ENCODE assay signal across 16 cellular contexts in genomic region chr4:3290476-3290875, GRCh38. TPM values are rescaled to one million over a fixed set of nuclear protein-coding genes. Genes with fewer than 3 reads are reported as not detected.
DNase-seq lines count a peak whose midpoint lies in the region; ATAC-seq and TF ChIP-seq lines count a peak whose summit lies in the region.
"Had no signal": no experiment of that assay in that cellular context is flagged by ENCODE, and none has a peak within 500 bp of the region (broad histone marks: within the 10 kb centered on the region; RNA-seq: fewer than 3 reads in every experiment).

No MANE protein-coding gene starts in this region.

- TF ChIP-seq CTCF in neural crest cell (conservative IDR thresholded peaks at IDR 0.05) = no peak
- no peak for TF ChIP-seq CTCF in GM13976 (IDR thresholded peaks at IDR 0.05; ENCODE audit: borderline replicate concordance, control extremely low read depth, extremely low read depth, insufficient read depth, missing control alignments)

- peak; percentile 55 for DNase-seq in NCI-H2029 (lab: John Stamatoyannopoulos, UW)
- DNase-seq in NCI-H2029 treated with DMSO at 0.1 percent for 48 hours (lab: John Stamatoyannopoulos, UW) = no peak
- DNase-seq in G401 (ENCODE audit: low spot score) = peak; percentile 76
- DNase-seq in cerebellum (ENCODE audit: low spot score) = peak; percentile 63
- no peak for DNase-seq in neural crest cell (ENCODE audit: low read depth, low spot score)
- DNase-seq in GM13976 (ENCODE audit: low spot score) = no peak
- no peak for DNase-seq in NCI-H345 (lab: John Stamatoyannopoulos, UW)
- DNase-seq: effector CD8-positive, alpha-beta T cell; KBM-7; NCI-H1048; NK-92 treated with Interleukin-12 subunit alpha and Interleukin-12 subunit beta, amount 100 ng/mL, for 24 hours; RPMI8226; upper lobe of left lung; WERI-Rb-1 had no signal

- in situ Hi-C loops in G401 (cut with HindIII; ENCODE audit: low sequenced_read_pairs) (no loop called here), GM13976 (cut with MboI; ENCODE audit: low sequenced_read_pairs, unreplicated experiment) (no loop called here)

- no peak overlapping the region for H3K27ac Mint-ChIP-seq in neural crest cell (ENCODE audit: unreplicated experiment)
- H3K27ac Mint-ChIP-seq: activated naive CD4-positive, alpha-beta T cell treated with anti-CD3 and anti-CD28 coated beads, Interleukin-2, amount 50 U/mL, for 72 hours had no signal

- no peak for ATAC-seq in HG02759 (IDR thresholded peaks at IDR 0.05; ENCODE audit: unreplicated experiment)
- ATAC-seq: activated naive CD4-positive, alpha-beta T cell treated with anti-CD3 and anti-CD28 coated beads, Interleukin-2, amount 50 U/mL, for 72 hours had no signal

- no peaks in the 10 kb centered on the region for H3K27me3 Mint-ChIP-seq in neural crest cell (ENCODE audit: low read depth)

- H3K4me3 Mint-ChIP-seq in neural crest cell = peak overlapping the region; percentile 69

- peaks cover 25% of the 10 kb centered on the region for H3K4me1 Mint-ChIP-seq in neural crest cell

- H3K36me3 Mint-ChIP-seq in neural crest cell (ENCODE audit: low read depth) = peaks cover 2% of the 10 kb centered on the region
- H3K36me3 Mint-ChIP-seq: activated naive CD4-positive, alpha-beta T cell treated with anti-CD3 and anti-CD28 coated beads, Interleukin-2, amount 50 U/mL, for 72 hours had no signal

- no peaks in the 10 kb centered on the region for H3K9me3 Mint-ChIP-seq in neural crest cell
- H3K9me3 Mint-ChIP-seq: activated naive CD4-positive, alpha-beta T cell treated with anti-CD3 and anti-CD28 coated beads, Interleukin-2, amount 50 U/mL, for 72 hours had no signal

RNA-seq across cellular contexts. Expression of gene RGS12, which starts 2.3 kb away (rescaled TPM):
- total RNA-seq in G401 (2014; rRNA removed; shearing (Covaris generic)) = 12.3 and 14.4 TPM in 2 replicates
- 87.5 TPM for total RNA-seq in cerebellum
- total RNA-seq in neural crest cell = 60.4 and 69.5 TPM in 2 replicates

RNA-seq across cellular contexts. Expression of gene MSANTD1, which starts 41.5 kb away (rescaled TPM):
- 0.20 TPM in 1 of 2 replicates, not detected in the other for total RNA-seq in G401 (2014; rRNA removed; shearing (Covaris generic))
- 3.8 TPM for total RNA-seq in cerebellum
- 1.2 TPM in 2 replicates for total RNA-seq in neural crest cell

Comparison
In these comparisons a context has a peak if more than half of its experiments do, and no peak if none do; other contexts are left out.
1. DNase-seq: peak in NCI-H2029 (single experiment), G401 (single experiment) and cerebellum (single experiment); none in NCI-H2029 treated with DMSO at 0.1 percent for 48 hours (single experiment), neural crest cell (single experiment), GM13976 (single experiment) and NCI-H345 (single experiment).